ENCODE assay signal across 10 cellular contexts in genomic region chr1:32332290-32333079, GRCh38. TPM values are rescaled to one million over a fixed set of nuclear protein-coding genes. Genes with fewer than 3 reads are reported as not detected.
DNase-seq lines count a peak whose midpoint lies in the region; ATAC-seq and TF ChIP-seq lines count a peak whose summit lies in the region.
"Had no signal": no experiment of that assay in that cellular context is flagged by ENCODE, and none has a peak within 500 bp of the region (broad histone marks: within the 10 kb centered on the region; RNA-seq: fewer than 3 reads in every experiment).

No MANE protein-coding gene starts in this region.

- H3K9me3 ChIP-seq in OCI-LY7 (ENCODE audit: low read length), result no peaks in the 10 kb centered on the region
- H3K9me3 ChIP-seq in WERI-Rb-1 (ENCODE audit: severe bottlenecking), result no peaks in the 10 kb centered on the region
- H3K9me3 ChIP-seq: left lung had no signal

- H4K20me1 ChIP-seq in OCI-LY7 (ENCODE audit: insufficient read depth, low read length), result peaks cover 10% of the 10 kb centered on the region

- peaks cover 34% of the 10 kb centered on the region for H3K4me1 Mint-ChIP-seq in stimulated activated effector memory CD8-positive, alpha-beta T cell treated with anti-CD3 and anti-CD28 coated beads, Interleukin-12 subunit alpha, Interleukin-12 subunit beta, amount 100 ng/mL, for 72 hours

- BruUV-seq in OCI-LY7 (replicated peaks; lab: Mats Ljungman, UMichigan), result no TSS peak

- H3K36me3 ChIP-seq in OCI-LY7 (ENCODE audit: insufficient read depth, low read length), result peaks cover 75% of the 10 kb centered on the region
- H3K36me3 ChIP-seq in WERI-Rb-1, result peaks cover 77% of the 10 kb centered on the region

- no peaks in the 10 kb centered on the region for H3K9me3 Mint-ChIP-seq in stimulated activated effector memory CD8-positive, alpha-beta T cell treated with anti-CD3 and anti-CD28 coated beads, Interleukin-12 subunit alpha, Interleukin-12 subunit beta, amount 100 ng/mL, for 72 hours

- ATAC-seq in foreskin keratinocyte, result peak; percentile 31
- ATAC-seq in stimulated activated effector memory CD8-positive, alpha-beta T cell treated with anti-CD3 and anti-CD28 coated beads, Interleukin-12 subunit alpha, Interleukin-12 subunit beta, amount 100 ng/mL, for 72 hours, result no peak
- no peak for ATAC-seq in HG03520 (IDR thresholded peaks at IDR 0.05; ENCODE audit: unreplicated experiment)
- no peak for ATAC-seq in HG03354 (IDR thresholded peaks at IDR 0.05; ENCODE audit: poor library complexity, severe bottlenecking, unreplicated experiment)
- ATAC-seq: left lung, sciatic nerve had no signal

- DNase-seq in NCI-H748 (lab: John Stamatoyannopoulos, UW; ENCODE audit: unreplicated experiment), result peak; percentile 33
- no peak for DNase-seq in NCI-H748 treated with DMSO at 0.1 percent for 48 hours (lab: John Stamatoyannopoulos, UW)
- no peak for DNase-seq in OCI-LY7 (ENCODE audit: low spot score)
- peak in 1 of 2 donors; percentile 34 for DNase-seq in foreskin keratinocyte
- no peak for DNase-seq in stimulated activated effector memory CD8-positive, alpha-beta T cell treated with anti-CD3 and anti-CD28 coated beads, Interleukin-12 subunit alpha, Interleukin-12 subunit beta, amount 100 ng/mL, for 72 hours (ENCODE audit: low spot score in 2 of 2)
- DNase-seq in WERI-Rb-1, result no peak
- DNase-seq: left lung had no signal

- no peak overlapping the region for H3K4me3 Mint-ChIP-seq in stimulated activated effector memory CD8-positive, alpha-beta T cell treated with anti-CD3 and anti-CD28 coated beads, Interleukin-12 subunit alpha, Interleukin-12 subunit beta, amount 100 ng/mL, for 72 hours

- H3K27ac ChIP-seq in OCI-LY7 (ENCODE audit: low read depth, low read length, poor library complexity, severe bottlenecking), result peak overlapping the region; percentile 64
- H3K27ac ChIP-seq in foreskin keratinocyte, result no peak overlapping the region
- no peak overlapping the region for H3K27ac ChIP-seq in WERI-Rb-1

- H3K4me1 ChIP-seq in OCI-LY7 (ENCODE audit: insufficient read depth, low read length, poor library complexity, severe bottlenecking) (peaks cover 39% of the 10 kb centered on the region), foreskin keratinocyte (no peaks in the 10 kb centered on the region)

- no peak overlapping the region for H3K4me3 ChIP-seq in OCI-LY7 (ENCODE audit: low read depth, low read length, poor library complexity, severe bottlenecking)
- no peak overlapping the region for H3K4me3 ChIP-seq in WERI-Rb-1 (ENCODE audit: low read depth, low read length)
- H3K4me3 ChIP-seq: left lung had no signal

- peak overlapping the region; percentile 9; the same call in 1 of the 2 replicates for H3K4me2 ChIP-seq in OCI-LY7 (ENCODE audit: low read length)

- peaks cover 27% of the 10 kb centered on the region for H3K79me2 ChIP-seq in OCI-LY7 (ENCODE audit: insufficient read depth, low read depth, low read length)

- POLR2A ChIA-PET in OCI-LY7 (lab: Charles Lee), result interaction anchor here (0.9 to 4.4 kb wide), 4 partner anchors 8 to 83 kb away, joined by 3 to 23 read pairs (median 3); no protein-coding TSS in a partner anchor

- no peaks in the 10 kb centered on the region for H3K9me2 ChIP-seq in OCI-LY7 (ENCODE audit: insufficient read depth, low read length)

- TF ChIP-seq CTCF in OCI-LY7 (conservative IDR thresholded peaks at IDR 0.05; ENCODE audit: low read length), result no peak
- TF ChIP-seq CTCF in foreskin keratinocyte (conservative IDR thresholded peaks at IDR 0.05), result no peak
- no peak for TF ChIP-seq CTCF in WERI-Rb-1 (IDR thresholded peaks at IDR 0.05; ENCODE audit: low read depth, low read length)

- intact Hi-C loops in OCI-LY7 (cut with micrococcal nuclease; ENCODE audit: unreplicated experiment), result no loop called here

- CTCF ChIA-PET in OCI-LY7 (lab: Charles Lee; ENCODE audit: unreplicated experiment), result no interaction called here

- peaks cover 7% of the 10 kb centered on the region for H3K27me3 ChIP-seq in foreskin keratinocyte
- no peaks in the 10 kb centered on the region for H3K27me3 ChIP-seq in WERI-Rb-1 (ENCODE audit: insufficient read depth, low read depth, severe bottlenecking)

- H3K36me3 Mint-ChIP-seq in stimulated activated effector memory CD8-positive, alpha-beta T cell treated with anti-CD3 and anti-CD28 coated beads, Interleukin-12 subunit alpha, Interleukin-12 subunit beta, amount 100 ng/mL, for 72 hours, result peaks cover 78% of the 10 kb centered on the region

- H2AFZ ChIP-seq in OCI-LY7 (ENCODE audit: low read length), result no peak overlapping the region

- H3K27ac Mint-ChIP-seq in stimulated activated effector memory CD8-positive, alpha-beta T cell treated with anti-CD3 and anti-CD28 coated beads, Interleukin-12 subunit alpha, Interleukin-12 subunit beta, amount 100 ng/mL, for 72 hours, result peak overlapping the region; percentile 41

RNA-seq across cellular contexts. Expression of gene MARCKSL1, which starts 3.5 kb away (rescaled TPM):
- 120 and 130 TPM in 2 replicates for total RNA-seq in OCI-LY7 (2014; rRNA removed; shearing (Covaris generic))
- total RNA-seq in OCI-LY7 (2022) (246 and 288 TPM in 2 replicates), foreskin keratinocyte (14.6 and 26.4 TPM in 2 replicates)
- 26.5 and 44.2 TPM in 2 replicates for polyA plus RNA-seq in foreskin keratinocyte

RNA-seq across cellular contexts. Expression of gene FAM229A, which starts 29.8 kb away (rescaled TPM):
- 3.2 and 5.2 TPM in 2 replicates for total RNA-seq in OCI-LY7 (2014; rRNA removed; shearing (Covaris generic))
- 13.5 and 16.5 TPM in 2 replicates for total RNA-seq in OCI-LY7 (2022)
- 0.32 and 0.61 TPM in 2 replicates for total RNA-seq in foreskin keratinocyte
- 0.42 and 0.71 TPM in 2 replicates for polyA plus RNA-seq in foreskin keratinocyte

RNA-seq across cellular contexts. Expression of gene TSSK3, which starts 29.9 kb away (rescaled TPM):
- total RNA-seq in OCI-LY7 (2014; rRNA removed; shearing (Covaris generic)), result 1.1 and 2.0 TPM in 2 replicates
- total RNA-seq in OCI-LY7 (2022) (7.8 and 10.1 TPM in 2 replicates), foreskin keratinocyte (0.65 TPM in 1 of 2 replicates, not detected in the other)
- polyA plus RNA-seq in foreskin keratinocyte, result 0.06 TPM in 1 of 2 replicates, not detected in the other

RNA-seq across cellular contexts. Expression of gene HDAC1, which starts 40.6 kb away (rescaled TPM):
- 259 and 270 TPM in 2 replicates for total RNA-seq in OCI-LY7 (2014; rRNA removed; shearing (Covaris generic))
- total RNA-seq in OCI-LY7 (2022) (254 and 263 TPM in 2 replicates), foreskin keratinocyte (90.8 and 102 TPM in 2 replicates)
- 72.9 and 87.4 TPM in 2 replicates for polyA plus RNA-seq in foreskin keratinocyte
